In the genomic region with DNA sequence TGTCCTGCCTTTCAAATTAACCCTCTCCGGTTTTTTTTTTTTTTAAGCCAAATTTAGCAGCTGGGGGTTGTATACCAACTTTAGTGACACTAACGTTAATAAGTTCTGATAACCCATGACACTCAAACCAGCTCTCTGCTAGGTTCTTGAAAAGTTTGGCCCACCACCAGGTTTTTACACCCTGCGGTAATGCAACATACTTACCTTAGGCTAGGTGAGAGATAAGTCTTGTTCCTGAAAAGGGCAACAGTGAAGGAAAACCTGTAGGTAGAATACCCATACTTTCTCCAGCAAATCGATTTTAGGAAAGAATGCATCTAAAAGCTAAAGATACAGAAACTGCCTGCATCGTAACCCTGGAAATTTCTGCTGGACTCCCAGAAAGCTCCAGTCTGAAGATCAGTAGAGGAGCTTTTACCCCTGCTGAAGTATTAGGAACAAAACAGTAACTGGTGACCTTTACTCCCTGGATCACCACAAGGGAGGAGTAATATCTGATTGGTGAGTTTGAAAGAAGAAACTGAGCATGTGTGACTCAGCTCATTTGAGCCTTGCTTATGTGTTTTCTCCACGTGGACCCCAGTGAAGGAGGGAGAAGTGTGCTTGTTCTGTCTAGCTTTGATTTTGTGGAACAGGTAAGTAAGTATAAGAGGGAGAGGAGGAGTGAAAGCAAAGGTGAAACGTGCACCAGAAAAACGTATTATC, we compare ENCODE assay signal across 14 cellular contexts. TPM values are rescaled to one million over a fixed set of nuclear protein-coding genes. Genes with fewer than 3 reads are reported as not detected.
DNase-seq lines count a peak whose midpoint lies in the region; ATAC-seq and TF ChIP-seq lines count a peak whose summit lies in the region.
"Had no signal": no experiment of that assay in that cellular context is flagged by ENCODE, and none has a peak within 500 bp of the region (broad histone marks: within the 10 kb centered on the region; RNA-seq: fewer than 3 reads in every experiment).

No MANE protein-coding gene starts in this region.

- H3K79me1 ChIP-seq in mesenchymal stem cell (replicated peaks; ENCODE audit: low read length, poor library complexity, severe bottlenecking): peaks cover 27% of the 10 kb centered on the region

- H3K27ac Mint-ChIP-seq in activated naive CD8-positive, alpha-beta T cell treated with anti-CD3 and anti-CD28 coated beads, Interleukin-2, amount 50 U/mL, for 24 hours: peak overlapping the region; percentile 76

- peak overlapping the region; percentile 50 for H3K4me3 Mint-ChIP-seq in activated naive CD8-positive, alpha-beta T cell treated with anti-CD3 and anti-CD28 coated beads, Interleukin-2, amount 50 U/mL, for 24 hours
- H3K4me3 Mint-ChIP-seq: T-cell had no signal

- peak; percentile 86 for ATAC-seq in activated naive CD8-positive, alpha-beta T cell treated with anti-CD3 and anti-CD28 coated beads, Interleukin-2, amount 50 U/mL, for 24 hours
- ATAC-seq: left cardiac atrium, T-cell had no signal

- H3K4me1 ChIP-seq in mesenchymal stem cell (ENCODE audit: control insufficient read depth, insufficient read depth, low read depth, low read length) (no peaks in the 10 kb centered on the region), Peyer's patch (no peaks in the 10 kb centered on the region)
- no peaks in the 10 kb centered on the region for H3K4me1 ChIP-seq in effector memory CD4-positive, alpha-beta T cell (ENCODE audit: control insufficient read depth, insufficient read depth, low read length, poor library complexity, severe bottlenecking)

- no peak overlapping the region for H3K4ac ChIP-seq in mesenchymal stem cell (ENCODE audit: low read depth in 1 of 2, low read length in 2 of 2)

- peaks cover 22% of the 10 kb centered on the region for H3K4me1 Mint-ChIP-seq in activated naive CD8-positive, alpha-beta T cell treated with anti-CD3 and anti-CD28 coated beads, Interleukin-2, amount 50 U/mL, for 24 hours
- H3K4me1 Mint-ChIP-seq: T-cell had no signal

- H2BK12ac ChIP-seq in mesenchymal stem cell (ENCODE audit: low read length in 2 of 2): no peak overlapping the region

- H3K14ac ChIP-seq in mesenchymal stem cell (ENCODE audit: low read length in 2 of 2): no peak overlapping the region

- H3K9me3 Mint-ChIP-seq in activated naive CD8-positive, alpha-beta T cell treated with anti-CD3 and anti-CD28 coated beads, Interleukin-2, amount 50 U/mL, for 24 hours: no peaks in the 10 kb centered on the region
- H3K9me3 Mint-ChIP-seq: T-cell had no signal

- H3K36me3 Mint-ChIP-seq in activated naive CD8-positive, alpha-beta T cell treated with anti-CD3 and anti-CD28 coated beads, Interleukin-2, amount 50 U/mL, for 24 hours (ENCODE audit: low read depth): peaks cover 19% of the 10 kb centered on the region

- no peak overlapping the region for H3K18ac ChIP-seq in mesenchymal stem cell (ENCODE audit: low read depth in 1 of 2, low read length in 2 of 2)

- H3K27ac ChIP-seq in mesenchymal stem cell (ENCODE audit: low read length, poor library complexity, severe bottlenecking) (no peak overlapping the region), Peyer's patch (peak overlapping the region in 1 of 4 donors; percentile 26)
- no peak overlapping the region for H3K27ac ChIP-seq in effector memory CD4-positive, alpha-beta T cell (ENCODE audit: insufficient read depth, low read length, poor library complexity, severe bottlenecking)

- no peak overlapping the region for H2BK5ac ChIP-seq in mesenchymal stem cell (ENCODE audit: low read depth, low read length, poor library complexity, severe bottlenecking)

- H3K9ac ChIP-seq in mesenchymal stem cell (ENCODE audit: low read length): no peak overlapping the region

- no peak overlapping the region for H4K91ac ChIP-seq in mesenchymal stem cell (ENCODE audit: low read length)

- H3K4me3 ChIP-seq in mesenchymal stem cell (ENCODE audit: insufficient read depth in 1 of 2, low read depth in 1 of 2, low read length in 2 of 2): no peak overlapping the region
- no peak overlapping the region for H3K4me3 ChIP-seq in effector memory CD4-positive, alpha-beta T cell (ENCODE audit: insufficient read depth, low read depth, low read length, poor library complexity, severe bottlenecking)
- peak overlapping the region in 2 of 4 donors; percentile 4 to 18 for H3K4me3 ChIP-seq in Peyer's patch

- H2AK5ac ChIP-seq in mesenchymal stem cell (ENCODE audit: low read length, severe bottlenecking): no peak overlapping the region

- no peak overlapping the region for H2BK15ac ChIP-seq in mesenchymal stem cell (ENCODE audit: low read depth, poor library complexity, severe bottlenecking)

- TF ChIP-seq POLR2A in Peyer's patch (IDR thresholded peaks at IDR 0.05): no peak

- H3K9me3 ChIP-seq in mesenchymal stem cell (ENCODE audit: control insufficient read depth, low read length): no peaks in the 10 kb centered on the region
- H3K9me3 ChIP-seq in effector memory CD4-positive, alpha-beta T cell (ENCODE audit: control insufficient read depth, low read length): no peaks in the 10 kb centered on the region
- no peaks in the 10 kb centered on the region for H3K9me3 ChIP-seq in Peyer's patch

- H2AFZ ChIP-seq in mesenchymal stem cell (ENCODE audit: low read depth, low read length): no peak overlapping the region

- WGBS in mesenchymal stem cell: 83% methylated on average over 6 of the region's 8 CpGs

- no peaks in the 10 kb centered on the region for H3K27me3 Mint-ChIP-seq in activated naive CD8-positive, alpha-beta T cell treated with anti-CD3 and anti-CD28 coated beads, Interleukin-2, amount 50 U/mL, for 24 hours
- H3K27me3 Mint-ChIP-seq: T-cell had no signal

- no peak overlapping the region for H3K23ac ChIP-seq in mesenchymal stem cell (ENCODE audit: low read length in 2 of 2)

- H3K36me3 ChIP-seq in mesenchymal stem cell (ENCODE audit: control insufficient read depth in 1 of 2, insufficient read depth in 2 of 2, low read depth in 1 of 2, low read length in 2 of 2): peaks cover 27 to 95% of the 10 kb centered on the region in 2 experiments
- H3K36me3 ChIP-seq in effector memory CD4-positive, alpha-beta T cell (ENCODE audit: control insufficient read depth, insufficient read depth, low read length): peaks cover 23% of the 10 kb centered on the region
- peaks cover 0 to 41% (median 0%) of the 10 kb centered on the region in 3 donors for H3K36me3 ChIP-seq in Peyer's patch

- no peak overlapping the region for H4K8ac ChIP-seq in mesenchymal stem cell (ENCODE audit: low read length)

- no peaks in the 10 kb centered on the region for H3K27me3 ChIP-seq in mesenchymal stem cell (ENCODE audit: control insufficient read depth in 1 of 2, insufficient read depth in 1 of 2, low read length in 2 of 2)
- H3K27me3 ChIP-seq in effector memory CD4-positive, alpha-beta T cell (replicated peaks; ENCODE audit: control insufficient read depth, insufficient read depth, low read length, poor library complexity, severe bottlenecking): no peaks in the 10 kb centered on the region
- H3K27me3 ChIP-seq in Peyer's patch: no peaks in the 10 kb centered on the region

- no peak overlapping the region for H3K4me2 ChIP-seq in mesenchymal stem cell (ENCODE audit: low read length, poor library complexity, severe bottlenecking)

- DNase-seq in EH (ENCODE audit: low read depth) (peak; percentile 13), HuH-7.5 (ENCODE audit: low spot score) (peak; percentile 8), mesenchymal stem cell (peak; percentile 41), GM03348 (ENCODE audit: low spot score) (no peak), occipital lobe (lab: John Stamatoyannopoulos, UW) (no peak), Peyer's patch (no peak)
- no peak for DNase-seq in activated naive CD8-positive, alpha-beta T cell treated with anti-CD3 and anti-CD28 coated beads, Interleukin-2, amount 50 U/mL, for 24 hours
- DNase-seq in effector memory CD4-positive, alpha-beta T cell: no peak
- DNase-seq: DMS 273 treated with DMSO at 0.1 percent for 48 hours, foreskin melanocyte, left cardiac atrium, NCI-H1694, nucleus accumbens, T-cell had no signal

- H2BK120ac ChIP-seq in mesenchymal stem cell (ENCODE audit: low read depth, low read length): no peak overlapping the region

- TF ChIP-seq CTCF in Peyer's patch (IDR thresholded peaks at IDR 0.05): no peak

RNA-seq across cellular contexts. Expression of gene COX18, which starts 34.4 kb away (rescaled TPM):
- 9.6 TPM for polyA plus RNA-seq in mesenchymal stem cell (2013, experiment 1 of 2)
- 9.2 TPM for polyA plus RNA-seq in mesenchymal stem cell (2013, experiment 2 of 2)
- total RNA-seq in occipital lobe: 40.4 TPM
- total RNA-seq in Peyer's patch: 10 to 100 TPM in 3 of 4 donors, 1 to 10 TPM in 1; 8.8 to 14.9 (median 10.7) TPM

Comparison
In these comparisons a context has a peak if more than half of its experiments do, and no peak if none do; other contexts are left out.
1. DNase-seq: peak in EH (single experiment), HuH-7.5 (single experiment) and mesenchymal stem cell (single experiment); none in activated naive CD8-positive, alpha-beta T cell treated with anti-CD3 and anti-CD28 coated beads, Interleukin-2, amount 50 U/mL, for 24 hours (single experiment), GM03348 (single experiment), occipital lobe (single experiment), effector memory CD4-positive, alpha-beta T cell (0 of 3) and Peyer's patch (0 of 3).